In the genomic region with DNA sequence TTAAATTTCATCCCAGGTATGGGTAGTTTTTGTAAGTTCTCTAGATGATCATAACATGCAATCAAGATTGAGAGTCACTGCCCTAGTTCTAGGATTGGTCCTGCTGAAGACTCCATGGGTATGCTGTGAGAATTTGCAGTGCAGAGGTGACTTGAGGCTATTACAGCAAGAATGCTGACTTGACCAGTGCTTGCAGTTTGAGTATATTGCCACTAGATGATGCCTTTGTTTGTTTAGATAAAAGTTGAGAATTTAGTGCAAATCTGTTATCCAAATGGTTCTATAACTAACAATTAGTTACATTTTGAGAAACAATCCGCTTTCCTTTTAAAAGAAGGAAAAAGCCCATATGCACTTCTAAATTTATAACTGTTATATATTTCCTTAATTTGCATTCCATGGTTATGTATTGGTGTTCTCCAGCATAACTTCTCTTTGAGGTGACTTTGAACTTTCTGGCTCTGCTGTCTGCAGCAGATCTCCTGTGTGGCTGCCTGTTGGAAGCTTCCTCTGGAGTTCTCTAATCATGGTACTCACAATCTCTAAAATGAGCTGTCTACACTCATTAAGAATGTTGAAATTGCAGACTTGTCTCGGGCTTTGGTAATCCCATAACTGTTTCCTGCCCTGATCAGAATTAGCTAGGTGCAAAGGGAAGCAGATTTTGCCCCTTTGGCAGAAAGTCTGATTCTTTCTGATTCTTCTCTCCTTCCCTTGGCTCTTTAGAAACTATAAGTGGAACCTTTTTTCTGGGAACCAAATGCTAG, we compare ENCODE assay signal across 8 cellular contexts. TPM values are rescaled to one million over a fixed set of nuclear protein-coding genes. Genes with fewer than 3 reads are reported as not detected.
DNase-seq lines count a peak whose midpoint lies in the region; TF ChIP-seq lines count a peak whose summit lies in the region.

No MANE protein-coding gene starts in this region.

- H3K4me3 ChIP-seq in AG09309 (ENCODE audit: control insufficient read depth, low read depth, low read length): no peak overlapping the region

- no peak overlapping the region for H3K4me3 Mint-ChIP-seq in activated CD4-positive, alpha-beta memory T cell treated with anti-CD3 and anti-CD28 coated beads for 36 hours

- CTCF ChIA-PET in activated CD4-positive, alpha-beta memory T cell treated with anti-CD3 and anti-CD28 coated beads for 36 hours (lab: Charles Lee): interaction anchor here (1.0 to 2.7 kb wide), 5 partner anchors 13 to 191 kb away, joined by 3 to 16 read pairs (median 5); no protein-coding TSS in a partner anchor

- POLR2A ChIA-PET in activated CD4-positive, alpha-beta memory T cell treated with anti-CD3 and anti-CD28 coated beads for 36 hours (lab: Charles Lee): interaction anchor here (0.7 kb wide), 1 partner anchor 133 kb away, joined by 3 read pairs; no protein-coding TSS in a partner anchor

- H3K27ac Mint-ChIP-seq in activated CD4-positive, alpha-beta memory T cell treated with anti-CD3 and anti-CD28 coated beads for 36 hours: no peak overlapping the region

- peak; percentile 28 for DNase-seq in AG09309 (ENCODE audit: low read depth)
- DNase-seq in GM13977 (ENCODE audit: low spot score): peak; percentile 38
- peak; percentile 40 for DNase-seq in RPMI7951 (ENCODE audit: low read depth)
- DNase-seq in germinal center (ENCODE audit: low spot score): peak; percentile 40
- DNase-seq in HPDE6-E6E7 (ENCODE audit: extremely low spot score): no peak
- DNase-seq in NCI-H2029 (lab: John Stamatoyannopoulos, UW): no peak
- DNase-seq in ecto neural progenitor cell (ENCODE audit: low spot score): no peak
- DNase-seq in activated CD4-positive, alpha-beta memory T cell treated with anti-CD3 and anti-CD28 coated beads for 36 hours: no peak

- in situ Hi-C loops in GM13977 (cut with MboI; ENCODE audit: low pct_unique_long_range_greater_than_20kb, low sequenced_read_pairs, unreplicated experiment): no loop called here

- intact Hi-C loops in activated CD4-positive, alpha-beta memory T cell treated with anti-CD3 and anti-CD28 coated beads for 36 hours (cut with micrococcal nuclease): loop anchor here (10.0 kb wide), 1 partner anchor 67 kb away; no protein-coding TSS in a partner anchor

- H3K36me3 Mint-ChIP-seq in activated CD4-positive, alpha-beta memory T cell treated with anti-CD3 and anti-CD28 coated beads for 36 hours: peaks cover 50% of the 10 kb centered on the region

- no peaks in the 10 kb centered on the region for H3K27me3 Mint-ChIP-seq in activated CD4-positive, alpha-beta memory T cell treated with anti-CD3 and anti-CD28 coated beads for 36 hours

- peaks cover 8% of the 10 kb centered on the region for H3K4me1 Mint-ChIP-seq in activated CD4-positive, alpha-beta memory T cell treated with anti-CD3 and anti-CD28 coated beads for 36 hours (ENCODE audit: low read depth)

- H3K9me3 Mint-ChIP-seq in activated CD4-positive, alpha-beta memory T cell treated with anti-CD3 and anti-CD28 coated beads for 36 hours: no peaks in the 10 kb centered on the region

- TF ChIP-seq CTCF in AG09309 (IDR thresholded peaks at IDR 0.05; ENCODE audit: control insufficient read depth, insufficient read depth, low read depth, low read length, missing control alignments) (peak; percentile 70), GM13977 (IDR thresholded peaks at IDR 0.05; ENCODE audit: extremely low read depth, insufficient read depth, missing control alignments) (peak; percentile 61)

RNA-seq across cellular contexts. Expression of a gene that starts 24.9 kb away (rescaled TPM):
- 94.6 and 121 TPM in 2 replicates for total RNA-seq in RPMI7951 (2014; rRNA removed; shearing (Covaris generic))
- 10 to 100 TPM; 68.4 to 69.6 TPM for total RNA-seq in activated CD4-positive, alpha-beta memory T cell treated with anti-CD3 and anti-CD28 coated beads for 36 hours

Comparison
In these comparisons a context has a peak if more than half of its experiments do, and no peak if none do; other contexts are left out.
1. DNase-seq: peak in AG09309 (single experiment), GM13977 (single experiment), RPMI7951 (single experiment) and germinal center (single experiment); none in HPDE6-E6E7 (single experiment), NCI-H2029 (single experiment), ecto neural progenitor cell (single experiment) and activated CD4-positive, alpha-beta memory T cell treated with anti-CD3 and anti-CD28 coated beads for 36 hours (single experiment).